ENCODE assay signal across 15 cellular contexts in genomic region chr17:39903158-39903884, GRCh38. TPM values are rescaled to one million over a fixed set of nuclear protein-coding genes. Genes with fewer than 3 reads are reported as not detected.
DNase-seq lines count a peak whose midpoint lies in the region; ATAC-seq, FAIRE-seq and TF ChIP-seq lines count a peak whose summit lies in the region.
"Had no signal": no experiment of that assay in that cellular context is flagged by ENCODE, and none has a peak within 500 bp of the region (broad histone marks: within the 10 kb centered on the region; RNA-seq: fewer than 3 reads in every experiment).

No MANE protein-coding gene starts in this region.

- no peaks in the 10 kb centered on the region for H4K20me1 ChIP-seq in PC-9 (ENCODE audit: insufficient read depth)

- FAIRE-seq in kidney (lab: Jason Lieb, UNC), result no peak

- H3K4me3 Mint-ChIP-seq in activated CD4-positive, alpha-beta T cell treated with anti-CD3 and anti-CD28 coated beads, Interleukin-2, amount 10 ng/mL, durations not matched to agents 24 days and 14 days, result peak overlapping the region; percentile 73
- peak overlapping the region; percentile 41 for H3K4me3 Mint-ChIP-seq in T-helper 17 cell
- H3K4me3 Mint-ChIP-seq in stimulated activated effector memory CD8-positive, alpha-beta T cell treated with anti-CD3 and anti-CD28 coated beads, Interleukin-12 subunit alpha, Interleukin-12 subunit beta, amount 100 ng/mL, for 72 hours, result no peak overlapping the region

- H3K9me3 Mint-ChIP-seq in activated CD4-positive, alpha-beta T cell treated with anti-CD3 and anti-CD28 coated beads, Interleukin-2, amount 10 ng/mL, durations not matched to agents 24 days and 14 days, result no peaks in the 10 kb centered on the region
- no peaks in the 10 kb centered on the region for H3K9me3 Mint-ChIP-seq in stimulated activated effector memory CD8-positive, alpha-beta T cell treated with anti-CD3 and anti-CD28 coated beads, Interleukin-12 subunit alpha, Interleukin-12 subunit beta, amount 100 ng/mL, for 72 hours

- peaks cover 54% of the 10 kb centered on the region for H3K36me3 Mint-ChIP-seq in activated CD4-positive, alpha-beta T cell treated with anti-CD3 and anti-CD28 coated beads, Interleukin-2, amount 10 ng/mL, durations not matched to agents 24 days and 14 days (ENCODE audit: low read depth)
- H3K36me3 Mint-ChIP-seq in T-helper 17 cell (ENCODE audit: low read depth), result peaks cover 5% of the 10 kb centered on the region
- H3K36me3 Mint-ChIP-seq in stimulated activated effector memory CD8-positive, alpha-beta T cell treated with anti-CD3 and anti-CD28 coated beads, Interleukin-12 subunit alpha, Interleukin-12 subunit beta, amount 100 ng/mL, for 72 hours, result peaks cover 53% of the 10 kb centered on the region

- no peaks in the 10 kb centered on the region for H3K27me3 Mint-ChIP-seq in activated CD4-positive, alpha-beta T cell treated with anti-CD3 and anti-CD28 coated beads, Interleukin-2, amount 10 ng/mL, durations not matched to agents 24 days and 14 days
- no peaks in the 10 kb centered on the region for H3K27me3 Mint-ChIP-seq in T-helper 17 cell

- H3K27ac ChIP-seq in PC-9 (no peak overlapping the region), kidney (ENCODE audit: low read depth in 2 of 2, low read length in 2 of 2) (no peak overlapping the region)
- H3K27ac ChIP-seq: ascending aorta, KMS-11, tibial nerve had no signal

- no peak overlapping the region for H3K4me3 ChIP-seq in cardiac fibroblast (replicated peaks in 1 of 2; ENCODE audit: low read depth in 2 of 2, low read length in 2 of 2)
- H3K4me3 ChIP-seq in PC-9, result no peak overlapping the region
- no peak overlapping the region for H3K4me3 ChIP-seq in kidney (ENCODE audit: low read length in 2 of 2)
- H3K4me3 ChIP-seq: ascending aorta, tibial nerve had no signal

- peaks cover 11% of the 10 kb centered on the region for H3K4me1 ChIP-seq in PC-9 (replicated peaks; ENCODE audit: insufficient read depth)
- H3K4me1 ChIP-seq in kidney (ENCODE audit: control insufficient read depth in 1 of 2, insufficient read depth in 1 of 2, low read depth in 1 of 2, low read length in 2 of 2), result no peaks in the 10 kb centered on the region
- H3K4me1 ChIP-seq: ascending aorta, tibial nerve had no signal

- H3K36me3 ChIP-seq in PC-9 (ENCODE audit: low read depth) (no peaks in the 10 kb centered on the region), kidney (ENCODE audit: control insufficient read depth in 1 of 2, insufficient read depth in 2 of 2, low read length in 2 of 2) (peaks cover 0 to 3% of the 10 kb centered on the region in 2 donors)
- H3K36me3 ChIP-seq: ascending aorta had no signal

- TF ChIP-seq CTCF in cardiac fibroblast (IDR thresholded peaks at IDR 0.05; ENCODE audit: low read depth, low read length) (no peak), PC-9 (conservative IDR thresholded peaks at IDR 0.05) (no peak), kidney (IDR thresholded peaks at IDR 0.05; ENCODE audit: borderline replicate concordance, extremely low read depth, insufficient read depth) (no peak)

- no peak overlapping the region for H2AFZ ChIP-seq in PC-9

- BruUV-seq in PC-9 (replicated peaks; lab: Mats Ljungman, UMichigan), result no TSS peak

- POLR2A ChIA-PET in PC-9 (lab: Charles Lee; ENCODE audit: unreplicated experiment), result no interaction called here

- no peaks in the 10 kb centered on the region for H3K9me2 ChIP-seq in PC-9 (ENCODE audit: insufficient read depth)

- H3K27ac Mint-ChIP-seq in activated CD4-positive, alpha-beta T cell treated with anti-CD3 and anti-CD28 coated beads, Interleukin-2, amount 10 ng/mL, durations not matched to agents 24 days and 14 days, result peak overlapping the region; percentile 66
- H3K27ac Mint-ChIP-seq in T-helper 17 cell, result no peak overlapping the region
- H3K27ac Mint-ChIP-seq in stimulated activated effector memory CD8-positive, alpha-beta T cell treated with anti-CD3 and anti-CD28 coated beads, Interleukin-12 subunit alpha, Interleukin-12 subunit beta, amount 100 ng/mL, for 72 hours, result peak overlapping the region; percentile 76

- H3K9me3 ChIP-seq in T-helper 17 cell (ENCODE audit: control insufficient read depth, low read length, poor library complexity, severe bottlenecking) (no peaks in the 10 kb centered on the region), PC-9 (ENCODE audit: insufficient read depth, low read depth) (no peaks in the 10 kb centered on the region), kidney (ENCODE audit: control insufficient read depth in 1 of 2, low read length in 2 of 2) (no peaks in the 10 kb centered on the region)
- H3K9me3 ChIP-seq: ascending aorta, tibial nerve had no signal

- CTCF ChIA-PET in PC-9 (lab: Charles Lee), result no interaction called here

- H3K4me1 Mint-ChIP-seq in activated CD4-positive, alpha-beta T cell treated with anti-CD3 and anti-CD28 coated beads, Interleukin-2, amount 10 ng/mL, durations not matched to agents 24 days and 14 days, result peaks cover 34% of the 10 kb centered on the region
- peaks cover 15% of the 10 kb centered on the region for H3K4me1 Mint-ChIP-seq in T-helper 17 cell
- H3K4me1 Mint-ChIP-seq in stimulated activated effector memory CD8-positive, alpha-beta T cell treated with anti-CD3 and anti-CD28 coated beads, Interleukin-12 subunit alpha, Interleukin-12 subunit beta, amount 100 ng/mL, for 72 hours, result peaks cover 30% of the 10 kb centered on the region

- peak; percentile 84 for DNase-seq in activated CD4-positive, alpha-beta T cell treated with anti-CD3 and anti-CD28 coated beads, Interleukin-2, amount 10 ng/mL, durations not matched to agents 24 days and 14 days
- no peak for DNase-seq in activated CD4-positive, alpha-beta T cell treated with anti-CD3 and anti-CD28 coated beads, Interleukin-2, amount 50 U/mL, for 4 hours
- no peak for DNase-seq in T-helper 17 cell
- peak; percentile 27 to 68 for DNase-seq in cardiac fibroblast (ENCODE audit: low read depth in 2 of 2)
- DNase-seq in stimulated activated effector memory CD8-positive, alpha-beta T cell treated with anti-CD3 and anti-CD28 coated beads, Interleukin-12 subunit alpha, Interleukin-12 subunit beta, amount 100 ng/mL, for 72 hours (ENCODE audit: low spot score in 2 of 2), result peak in 1 of 2 donors; percentile 49
- no peak for DNase-seq in PC-9
- DNase-seq in DMS 273 (lab: John Stamatoyannopoulos, UW; ENCODE audit: unreplicated experiment), result no peak
- DNase-seq in kidney, result no peak
- DNase-seq: activated CD4-positive, alpha-beta T cell treated with anti-CD3 and anti-CD28 coated beads for 1 hour; hippocampal formation had no signal

- peak; percentile 45 for ATAC-seq in T-helper 17 cell
- ATAC-seq in stimulated activated effector memory CD8-positive, alpha-beta T cell treated with anti-CD3 and anti-CD28 coated beads, Interleukin-12 subunit alpha, Interleukin-12 subunit beta, amount 100 ng/mL, for 72 hours, result peak; percentile 94
- ATAC-seq: Right ventricle myocardium inferior had no signal

- peaks cover 9% of the 10 kb centered on the region; the same call in 1 of the 2 replicates for H3F3A ChIP-seq in PC-9 (ENCODE audit: insufficient read depth, low read depth)

- no peaks in the 10 kb centered on the region for H3K79me2 ChIP-seq in PC-9 (ENCODE audit: low read depth)

- no peaks in the 10 kb centered on the region for H3K27me3 ChIP-seq in PC-9 (ENCODE audit: insufficient read depth, low read depth)
- H3K27me3 ChIP-seq: ascending aorta, tibial nerve had no signal

- intact Hi-C loops in activated CD4-positive, alpha-beta T cell treated with anti-CD3 and anti-CD28 coated beads, Interleukin-2, amount 10 ng/mL, durations not matched to agents 24 days and 14 days (cut with micrococcal nuclease), result loop anchor here (2.0 kb wide), 1 partner anchor 23 kb away; the partner anchor contains the start of genes LRRC3C and ORMDL3
- intact Hi-C loops in PC-9 (cut with micrococcal nuclease; ENCODE audit: unreplicated experiment), result no loop called here
- intact Hi-C loops in kidney (cut with DNase I), result no loop called here

- no peak overlapping the region for H3K4me2 ChIP-seq in PC-9
- H3K4me2 ChIP-seq: KMS-11 had no signal

- no peak overlapping the region for H3K9ac ChIP-seq in kidney (ENCODE audit: low read length in 2 of 2)
- H3K9ac ChIP-seq: KMS-11 had no signal

RNA-seq across cellular contexts. Expression of gene GSDMB, which starts 15.1 kb away (rescaled TPM):
- 22.1 and 22.7 TPM in 2 replicates for total RNA-seq in activated CD4-positive, alpha-beta T cell treated with anti-CD3 and anti-CD28 coated beads, Interleukin-2, amount 10 ng/mL, durations not matched to agents 24 days and 14 days
- total RNA-seq in T-helper 17 cell (10 to 100 TPM; 17.2 to 28.6 TPM), PC-9 (2021) (39.9 and 50.4 TPM in 2 replicates), kidney (5.6 TPM)
- 3.5 TPM for polyA plus RNA-seq in kidney (ENCODE audit: insufficient read depth, low read depth, low replicate concordance)

RNA-seq across cellular contexts. Expression of gene ORMDL3, which starts 24.1 kb away (rescaled TPM):
- total RNA-seq in activated CD4-positive, alpha-beta T cell treated with anti-CD3 and anti-CD28 coated beads, Interleukin-2, amount 10 ng/mL, durations not matched to agents 24 days and 14 days, result 65.7 and 65.8 TPM in 2 replicates
- total RNA-seq in T-helper 17 cell (10 to 100 TPM; 76.0 to 88.9 TPM), PC-9 (2021) (51.1 and 68.1 TPM in 2 replicates), kidney (48.8 TPM)
- polyA plus RNA-seq in kidney (ENCODE audit: insufficient read depth, low read depth, low replicate concordance), result 85.9 TPM

RNA-seq across cellular contexts. Expression of gene LRRC3C, which starts 24.2 kb away (rescaled TPM):
- total RNA-seq in activated CD4-positive, alpha-beta T cell treated with anti-CD3 and anti-CD28 coated beads, Interleukin-2, amount 10 ng/mL, durations not matched to agents 24 days and 14 days, result not detected in 2 replicates
- not detected for total RNA-seq in T-helper 17 cell
- not detected in 2 replicates for total RNA-seq in PC-9 (2021)
- not detected for total RNA-seq in kidney
- not detected for polyA plus RNA-seq in kidney (ENCODE audit: insufficient read depth, low read depth, low replicate concordance)
- total RNA-seq: ascending aorta, renal cortical epithelial cell, Right ventricle myocardium inferior, tibial nerve had no signal

RNA-seq across cellular contexts. Expression of gene ZPBP2, which starts 35.3 kb away (rescaled TPM):
- total RNA-seq in activated CD4-positive, alpha-beta T cell treated with anti-CD3 and anti-CD28 coated beads, Interleukin-2, amount 10 ng/mL, durations not matched to agents 24 days and 14 days, result not detected in 2 replicates
- total RNA-seq in T-helper 17 cell, result under 1 TPM in 1 of 2 donors, not detected in 1; 0.37 TPM
- total RNA-seq in PC-9 (2021), result not detected in 2 replicates
- total RNA-seq in kidney, result not detected
- polyA plus RNA-seq in kidney (ENCODE audit: insufficient read depth, low read depth, low replicate concordance), result not detected
- total RNA-seq: ascending aorta, renal cortical epithelial cell, Right ventricle myocardium inferior, tibial nerve had no signal

RNA-seq across cellular contexts. Expression of gene IKZF3, which starts 39.2 kb away (rescaled TPM):
- 14.7 and 15.9 TPM in 2 replicates for total RNA-seq in activated CD4-positive, alpha-beta T cell treated with anti-CD3 and anti-CD28 coated beads, Interleukin-2, amount 10 ng/mL, durations not matched to agents 24 days and 14 days
- 100 to 1,000 TPM; 106 to 113 TPM for total RNA-seq in T-helper 17 cell
- 0.04 TPM in 1 of 2 replicates, not detected in the other for total RNA-seq in PC-9 (2021)
- total RNA-seq in kidney, result 10.2 TPM
- 0.09 TPM for polyA plus RNA-seq in kidney (ENCODE audit: insufficient read depth, low read depth, low replicate concordance)

Comparison
In these comparisons a context has a peak if more than half of its experiments do, and no peak if none do; other contexts are left out.
1. DNase-seq: peak in activated CD4-positive, alpha-beta T cell treated with anti-CD3 and anti-CD28 coated beads, Interleukin-2, amount 10 ng/mL, durations not matched to agents 24 days and 14 days (single experiment) and cardiac fibroblast (2 of 2); none in activated CD4-positive, alpha-beta T cell treated with anti-CD3 and anti-CD28 coated beads, Interleukin-2, amount 50 U/mL, for 4 hours (0 of 2), T-helper 17 cell (0 of 3), PC-9 (0 of 2), DMS 273 (single experiment) and kidney (single experiment).